In genomic region chr2:36966370-36967235, GRCh38 we compare ENCODE assay signal across 8 cellular contexts. TPM values are rescaled to one million over a fixed set of nuclear protein-coding genes. Genes with fewer than 3 reads are reported as not detected.
A peak's percentile ranks its signal among the peaks of the same experiment; 100 is the strongest.
DNase-seq lines count a peak whose midpoint lies in the region; ATAC-seq and TF ChIP-seq lines count a peak whose summit lies in the region.

Gene STRN, minus strand, starts transcription at chr2:36966536. Its CDS starts 73 bp downstream, at chr2:36966463.

- TF ChIP-seq CTCF in Loucy (conservative IDR thresholded peaks at IDR 0.05; ENCODE audit: low read length) (no peak), RWPE2 (IDR thresholded peaks at IDR 0.05; ENCODE audit: poor library complexity, severe bottlenecking) (no peak), nephron (IDR thresholded peaks at IDR 0.05; ENCODE audit: unreplicated experiment in 3 of 3) (no peak)

- no peaks in the 10 kb centered on the region for H3K9me3 Mint-ChIP-seq in activated T-helper 2 cell treated with anti-CD3 and anti-CD28 coated beads, Interferon-gamma antibody, Interleukin-2, Interleukin-4, amounts not matched to agents 10 μg/mL and 5 μg/mL and 100 μg/mL, durations not matched to agents 14 hours and 24 hours and 36 hours
- H3K9me3 Mint-ChIP-seq in nephron = no peaks in the 10 kb centered on the region

- H3K9me3 ChIP-seq in Loucy (ENCODE audit: insufficient read depth, low read depth, low read length) (no peaks in the 10 kb centered on the region), RWPE2 (ENCODE audit: severe bottlenecking) (no peaks in the 10 kb centered on the region)

- H3K27ac Mint-ChIP-seq in activated T-helper 2 cell treated with anti-CD3 and anti-CD28 coated beads, Interferon-gamma antibody, Interleukin-2, Interleukin-4, amounts not matched to agents 10 μg/mL and 5 μg/mL and 100 μg/mL, durations not matched to agents 14 hours and 24 hours and 36 hours = peak within 1 kb of the TSS; percentile 96
- H3K27ac Mint-ChIP-seq in nephron = peak within 1 kb of the TSS; percentile 63 to 92 (median 91)

- H3K36me3 Mint-ChIP-seq in activated T-helper 2 cell treated with anti-CD3 and anti-CD28 coated beads, Interferon-gamma antibody, Interleukin-2, Interleukin-4, amounts not matched to agents 10 μg/mL and 5 μg/mL and 100 μg/mL, durations not matched to agents 14 hours and 24 hours and 36 hours (ENCODE audit: low read depth) = peaks cover 4% of the 10 kb centered on the region
- H3K36me3 Mint-ChIP-seq in nephron (ENCODE audit: low read depth) = no peaks in the 10 kb centered on the region

- no peaks in the 10 kb centered on the region for H3K27me3 ChIP-seq in H7 (ENCODE audit: control insufficient read depth, insufficient read depth, low read length)
- no peaks in the 10 kb centered on the region for H3K27me3 ChIP-seq in Loucy (ENCODE audit: insufficient read depth, low read length, poor library complexity, severe bottlenecking)
- H3K27me3 ChIP-seq in RWPE2 (ENCODE audit: insufficient read depth, poor library complexity, severe bottlenecking) = no peaks in the 10 kb centered on the region

- H3K4me3 ChIP-seq in H7 (ENCODE audit: insufficient read depth, low read depth, low read length) = peak within 1 kb of the TSS; percentile 73
- H3K4me3 ChIP-seq in Loucy (ENCODE audit: low read length, poor library complexity, severe bottlenecking) = peak within 1 kb of the TSS; percentile 91
- peak within 1 kb of the TSS; percentile 96 for H3K4me3 ChIP-seq in RWPE2 (ENCODE audit: severe bottlenecking)

- H3K4me1 ChIP-seq in Loucy (ENCODE audit: insufficient read depth, low read length, poor library complexity, severe bottlenecking) (peaks cover 48% of the 10 kb centered on the region), RWPE2 (ENCODE audit: insufficient read depth, poor library complexity, severe bottlenecking) (peaks cover 13% of the 10 kb centered on the region)

- intact Hi-C loops in activated T-helper 2 cell treated with anti-CD3 and anti-CD28 coated beads, Interferon-gamma antibody, Interleukin-2, Interleukin-4, amounts not matched to agents 10 μg/mL and 5 μg/mL and 100 μg/mL, durations not matched to agents 14 hours and 24 hours and 36 hours (cut with micrococcal nuclease) = loop anchor here (1.0 to 10.0 kb wide), 5 partner anchors 118 to 722 kb away; partner anchors contain the start of genes CEBPZ, FEZ2, GPATCH11 and HEATR5B

- peak within 1 kb of the TSS; percentile 88 for H3K4me2 ChIP-seq in Loucy (ENCODE audit: low read depth, low read length, poor library complexity, severe bottlenecking)

- peak; percentile 94 for ATAC-seq in RWPE2 (ENCODE audit: low read depth)
- ATAC-seq in stimulated activated naive CD8-positive, alpha-beta T cell treated with anti-CD3 and anti-CD28 coated beads, Interleukin-15, Interleukin-2, amounts not matched to agents 100 U/mL and 50 U/mL, for 24 hours = peak; percentile 99

- peaks cover 33% of the 10 kb centered on the region for H3K4me1 Mint-ChIP-seq in activated T-helper 2 cell treated with anti-CD3 and anti-CD28 coated beads, Interferon-gamma antibody, Interleukin-2, Interleukin-4, amounts not matched to agents 10 μg/mL and 5 μg/mL and 100 μg/mL, durations not matched to agents 14 hours and 24 hours and 36 hours (ENCODE audit: low read depth)
- H3K4me1 Mint-ChIP-seq in nephron = peaks cover 27% of the 10 kb centered on the region

- peak within 1 kb of the TSS; percentile 71 for H3K27ac ChIP-seq in RWPE2 (ENCODE audit: poor library complexity, severe bottlenecking)

- H3F3A ChIP-seq in Loucy (ENCODE audit: low read depth) = no peaks in the 10 kb centered on the region

- no peaks in the 10 kb centered on the region for H3K9me2 ChIP-seq in Loucy (replicated peaks; ENCODE audit: low read depth, low read length)

- H3K27me3 Mint-ChIP-seq in activated T-helper 2 cell treated with anti-CD3 and anti-CD28 coated beads, Interferon-gamma antibody, Interleukin-2, Interleukin-4, amounts not matched to agents 10 μg/mL and 5 μg/mL and 100 μg/mL, durations not matched to agents 14 hours and 24 hours and 36 hours (ENCODE audit: low read depth) = no peaks in the 10 kb centered on the region
- H3K27me3 Mint-ChIP-seq in nephron (ENCODE audit: low read depth) = peaks cover 4% of the 10 kb centered on the region

- DNase-seq in ELF-1 (ENCODE audit: low read depth, low spot score) (peak; percentile 97), H7 (peak; percentile 97), RWPE2 (ENCODE audit: low spot score) (peak; percentile 94), fibroblast of peridontal ligament (ENCODE audit: extremely low read depth) (peak; percentile 91)
- DNase-seq in activated T-helper 2 cell treated with anti-CD3 and anti-CD28 coated beads, Interferon-gamma antibody, Interleukin-2, Interleukin-4, amounts not matched to agents 10 μg/mL and 5 μg/mL and 100 μg/mL, durations not matched to agents 14 hours and 24 hours and 36 hours (ENCODE audit: low spot score) = peak; percentile 98
- peak; percentile 98 for DNase-seq in stimulated activated naive CD8-positive, alpha-beta T cell treated with anti-CD3 and anti-CD28 coated beads, Interleukin-15, Interleukin-2, amounts not matched to agents 100 U/mL and 50 U/mL, for 24 hours

- H3K9ac ChIP-seq in Loucy (ENCODE audit: low read depth, low read length, poor library complexity, severe bottlenecking) = peak within 1 kb of the TSS; percentile 85

- H2AFZ ChIP-seq in Loucy (ENCODE audit: low read length) = peak within 1 kb of the TSS; percentile 81

- peaks cover 44% of the 10 kb centered on the region for H3K79me2 ChIP-seq in Loucy (ENCODE audit: insufficient read depth, low read length)

- H3K4me3 Mint-ChIP-seq in activated T-helper 2 cell treated with anti-CD3 and anti-CD28 coated beads, Interferon-gamma antibody, Interleukin-2, Interleukin-4, amounts not matched to agents 10 μg/mL and 5 μg/mL and 100 μg/mL, durations not matched to agents 14 hours and 24 hours and 36 hours (ENCODE audit: low read depth) = peak within 1 kb of the TSS; percentile 96
- H3K4me3 Mint-ChIP-seq in nephron = peak within 1 kb of the TSS; percentile 93 to 98 (median 97)

- peaks cover 14% of the 10 kb centered on the region for H4K20me1 ChIP-seq in Loucy (ENCODE audit: insufficient read depth, low read length, poor library complexity, severe bottlenecking)

- no peaks in the 10 kb centered on the region for H3K36me3 ChIP-seq in H7 (replicated peaks; ENCODE audit: control insufficient read depth, insufficient read depth, low read length)
- H3K36me3 ChIP-seq in Loucy (ENCODE audit: insufficient read depth, low read length) = no peaks in the 10 kb centered on the region
- H3K36me3 ChIP-seq in RWPE2 (ENCODE audit: low read depth) = 0 out of 2 replicates have a peak, but pooled peaks cover 2% of the 10 kb centered on the region

RNA-seq across cellular contexts. Expression of gene STRN, which starts in this region (rescaled TPM):
- total RNA-seq in H7 (2014; rRNA removed; shearing (Covaris generic)) = 17.4 and 17.9 TPM in 2 replicates
- 27.7 and 29.7 TPM in 2 replicates for total RNA-seq in activated T-helper 2 cell treated with anti-CD3 and anti-CD28 coated beads, Interferon-gamma antibody, Interleukin-2, Interleukin-4, amounts not matched to agents 10 μg/mL and 5 μg/mL and 100 μg/mL, durations not matched to agents 14 hours and 24 hours and 36 hours

Comparison
In these comparisons a context has a peak if more than half of its experiments do, and no peak if none do; other contexts are left out.
1. Peak in every context shown above with its lines: DNase-seq, ATAC-seq, H3K4me3 ChIP-seq and H3K27ac ChIP-seq.